ENCODE assay signal across 26 cellular contexts in genomic region chr16:14128097-14128496, GRCh38. TPM values are rescaled to one million over a fixed set of nuclear protein-coding genes. Genes with fewer than 3 reads are reported as not detected.
DNase-seq lines count a peak whose midpoint lies in the region; ATAC-seq, FAIRE-seq and TF ChIP-seq lines count a peak whose summit lies in the region.
"Had no signal": no experiment of that assay in that cellular context is flagged by ENCODE, and none has a peak within 500 bp of the region (broad histone marks: within the 10 kb centered on the region; RNA-seq: fewer than 3 reads in every experiment).

No MANE protein-coding gene starts in this region.

- no peak overlapping the region for H3K4me3 ChIP-seq in CD8-positive, alpha-beta memory T cell (ENCODE audit: low read length)
- H3K4me3 ChIP-seq in K562, result no peak overlapping the region; the same call in 1 of the 2 replicates
- no peak overlapping the region for H3K4me3 ChIP-seq in trophoblast cell (ENCODE audit: low read depth, low read length)
- H3K4me3 ChIP-seq: A549; BLaER1 treated with 17β-estradiol and CSF1 and Interleukin-3, amounts not matched to agents 10 nM and 100 nM; GM12878 had no signal

- H4K20me1 ChIP-seq in K562 (replicated peaks; ENCODE audit: control insufficient read depth, insufficient read depth, low read length), result no peaks in the 10 kb centered on the region

- H3K9me3 ChIP-seq in CD8-positive, alpha-beta memory T cell (ENCODE audit: low read length), result no peaks in the 10 kb centered on the region
- H3K9me3 ChIP-seq in K562 (replicated peaks; ENCODE audit: control insufficient read depth, insufficient read depth, low read depth, low read length), result peaks cover 3% of the 10 kb centered on the region; the same call in 1 of the 2 replicates
- no peaks in the 10 kb centered on the region for H3K9me3 ChIP-seq in trophoblast cell (ENCODE audit: insufficient read depth, low read depth, low read length)
- H3K9me3 ChIP-seq: A549 had no signal

- TF ChIP-seq EP300 in K562 (IDR thresholded peaks at IDR 0.05; ENCODE audit: low read length), result peak; percentile 83

- no peak overlapping the region for H3K23ac ChIP-seq in trophoblast cell (ENCODE audit: low read length)

- H3K79me1 ChIP-seq in trophoblast cell (ENCODE audit: low read length), result no peaks in the 10 kb centered on the region

- intact Hi-C loops in K562 (cut with micrococcal nuclease), result no loop called here

- no peaks in the 10 kb centered on the region for H3K27me3 Mint-ChIP-seq in CD8-positive, alpha-beta memory T cell
- no peaks in the 10 kb centered on the region for H3K27me3 Mint-ChIP-seq in nephron progenitor cell (ENCODE audit: low read depth, poor library complexity)
- H3K27me3 Mint-ChIP-seq: B cell; CD4-positive, alpha-beta T cell had no signal

- no peak overlapping the region for H3K4me3 Mint-ChIP-seq in CD8-positive, alpha-beta memory T cell
- no peak overlapping the region for H3K4me3 Mint-ChIP-seq in nephron progenitor cell
- H3K4me3 Mint-ChIP-seq: B cell; CD4-positive, alpha-beta T cell; CD8-positive, alpha-beta T cell had no signal

- H2BK120ac ChIP-seq in trophoblast cell (ENCODE audit: insufficient read depth, low read length, poor library complexity), result no peak overlapping the region

- no peak overlapping the region for H2BK5ac ChIP-seq in trophoblast cell (ENCODE audit: low read depth, low read length, poor library complexity)

- peak overlapping the region; percentile 49 for H3K27ac ChIP-seq in CD8-positive, alpha-beta memory T cell (ENCODE audit: low read depth, low read length)
- peak overlapping the region; percentile 89 for H3K27ac ChIP-seq in K562 (ENCODE audit: extremely low read depth, low read depth, low read length)
- no peak overlapping the region for H3K27ac ChIP-seq in trophoblast cell (ENCODE audit: low read depth, low read length)
- H3K27ac ChIP-seq: 22Rv1; A549; BLaER1 treated with 17β-estradiol and CSF1 and Interleukin-3, amounts not matched to agents 10 nM and 100 nM; C4-2B had no signal

- H3K18ac ChIP-seq in trophoblast cell (ENCODE audit: low read length), result no peak overlapping the region

- H2AFZ ChIP-seq in K562 (ENCODE audit: low read depth, low read length) (peak overlapping the region; percentile 87), trophoblast cell (ENCODE audit: insufficient read depth, low read length, poor library complexity) (no peak overlapping the region)

- H3K14ac ChIP-seq in trophoblast cell (ENCODE audit: low read length), result no peak overlapping the region

- no TSS peak for BruUV-seq in K562 (replicated peaks; lab: Mats Ljungman, UMichigan)

- peak overlapping the region; percentile 87 for H3K4me2 ChIP-seq in K562 (ENCODE audit: insufficient read depth, low read length)
- no peak overlapping the region for H3K4me2 ChIP-seq in trophoblast cell (ENCODE audit: low read length)
- H3K4me2 ChIP-seq: A549; BLaER1 treated with 17β-estradiol and CSF1 and Interleukin-3, amounts not matched to agents 10 nM and 100 nM had no signal

- no peak for TF ChIP-seq CTCF in K562 (IDR thresholded peaks at IDR 0.05 in 2 of 3, conservative IDR thresholded peaks at IDR 0.05 in 1 of 3; ENCODE audit: insufficient read depth in 2 of 3, low read depth in 1 of 3, low read length in 3 of 3)
- TF ChIP-seq CTCF in nephron progenitor cell (IDR thresholded peaks at IDR 0.05), result no peak

- H3K4me1 ChIP-seq in CD8-positive, alpha-beta memory T cell (ENCODE audit: insufficient read depth, low read length), result no peaks in the 10 kb centered on the region
- H3K4me1 ChIP-seq in K562 (replicated peaks in 1 of 2; ENCODE audit: control insufficient read depth in 2 of 2, insufficient read depth in 2 of 2, low read length in 2 of 2) (peaks cover 16 to 22% of the 10 kb centered on the region in 2 experiments), trophoblast cell (ENCODE audit: control insufficient read depth in 1 of 2, insufficient read depth in 2 of 2, low read length in 2 of 2) (peaks cover 0 to 3% of the 10 kb centered on the region in 2 experiments)

- H2AK5ac ChIP-seq in trophoblast cell (ENCODE audit: low read length), result no peak overlapping the region

- no peaks in the 10 kb centered on the region for H3K36me3 ChIP-seq in CD8-positive, alpha-beta memory T cell (ENCODE audit: insufficient read depth, low read length)
- H3K36me3 ChIP-seq in K562 (ENCODE audit: control insufficient read depth, insufficient read depth, low read length) (no peaks in the 10 kb centered on the region; the same call in 2 of the 3 replicates), trophoblast cell (ENCODE audit: control insufficient read depth in 1 of 2, insufficient read depth in 2 of 2, low read length in 2 of 2) (no peaks in the 10 kb centered on the region)

- no peaks in the 10 kb centered on the region for H3K9me1 ChIP-seq in K562 (ENCODE audit: control insufficient read depth, insufficient read depth, low read length)

- no peaks in the 10 kb centered on the region for H3K27me3 ChIP-seq in CD8-positive, alpha-beta memory T cell (ENCODE audit: insufficient read depth, low read length, poor library complexity, severe bottlenecking)
- H3K27me3 ChIP-seq in K562 (ENCODE audit: control insufficient read depth in 2 of 2, insufficient read depth in 2 of 2, low read length in 2 of 2), result no peaks in the 10 kb centered on the region
- H3K27me3 ChIP-seq in trophoblast cell (ENCODE audit: insufficient read depth, low read length), result no peaks in the 10 kb centered on the region
- H3K27me3 ChIP-seq: BLaER1 treated with 17β-estradiol and CSF1 and Interleukin-3, amounts not matched to agents 10 nM and 100 nM had no signal

- no peak; a peak in 1 of 4 replicates for TF ChIP-seq RAD21 in K562 (CRISPR knock-in tag; conservative IDR thresholded peaks at IDR 0.05 in 1 of 2, IDR thresholded peaks at IDR 0.05 in 1 of 2)

- ATAC-seq in K562, result peak; percentile 81
- no peak for ATAC-seq in HG02610 (IDR thresholded peaks at IDR 0.05; ENCODE audit: unreplicated experiment)
- ATAC-seq: A549; CD8-positive, alpha-beta T cell; GM12878 had no signal

- peaks cover 0 to 5% (median 4%) of the 10 kb centered on the region in 3 donors for H3K4me1 Mint-ChIP-seq in CD8-positive, alpha-beta memory T cell
- H3K4me1 Mint-ChIP-seq in nephron progenitor cell, result peaks cover 27% of the 10 kb centered on the region

- no peak overlapping the region for H4K8ac ChIP-seq in trophoblast cell (ENCODE audit: low read depth, low read length)

- H2BK12ac ChIP-seq in trophoblast cell (ENCODE audit: low read length), result no peak overlapping the region

- CTCF ChIA-PET in CD8-positive, alpha-beta memory T cell (lab: Charles Lee), result no interaction called here
- CTCF ChIA-PET in K562 (lab: Yijun Ruan, JAX; ENCODE audit: low intra/inter-chr PET ratio), result no interaction called here

- no peak for TF ChIP-seq POLR2A in K562 (conservative IDR thresholded peaks at IDR 0.05)

- no peak overlapping the region for H3K4ac ChIP-seq in trophoblast cell (ENCODE audit: low read depth, low read length)

- POLR2A ChIA-PET in CD8-positive, alpha-beta memory T cell (lab: Charles Lee), result no interaction called here
- POLR2A ChIA-PET in K562 (lab: Yijun Ruan, JAX), result interaction anchor here (0.5 to 1.4 kb wide), 4 partner anchors 11 to 68 kb away, joined by 3 to 6 read pairs (median 3); no protein-coding TSS in a partner anchor

- H4K12ac ChIP-seq in trophoblast cell (ENCODE audit: low read depth, low read length), result no peak overlapping the region

- 9% methylated on average over 5 of the region's 5 CpGs for WGBS in K562 (ENCODE audit: insufficient coverage, low coverage, missing lambda C conversion rate)
- WGBS in trophoblast cell (ENCODE audit: extremely low coverage, insufficient coverage, insufficient read length), result no CpG with 5 or more reads among the region's 5 CpGs

- H4K91ac ChIP-seq in trophoblast cell (ENCODE audit: low read depth, low read length), result no peak overlapping the region

- peaks cover 44% of the 10 kb centered on the region for H3K79me2 ChIP-seq in K562 (ENCODE audit: control insufficient read depth, insufficient read depth, low read length)
- H3K79me2 ChIP-seq in trophoblast cell (ENCODE audit: control insufficient read depth, insufficient read depth, low read length, poor library complexity), result no peaks in the 10 kb centered on the region

- no peak for DNase-seq in CD8-positive, alpha-beta memory T cell
- DNase-seq in OCI-M1 (lab: John Stamatoyannopoulos, UW) (peak; percentile 76), K562 (ENCODE audit: extremely low read depth in 1 of 4, low spot score in 3 of 4) (peak; percentile 12 to 59 (median 17)), nephron progenitor cell (no peak), trophoblast cell (no peak)
- DNase-seq in activated CD4-positive, alpha-beta T cell treated with anti-CD3 and anti-CD28 coated beads for 1 hour, result no peak
- DNase-seq: AML-193; CD4-positive, alpha-beta T cell; CD8-positive, alpha-beta T cell; COR-L47; DMS 273 treated with DMSO at 0.1 percent for 48 hours; DMS153; DMS53; DMS79; DND-41; EL; GDM1 had no signal

- H3K9ac ChIP-seq in K562 (ENCODE audit: insufficient read depth in 1 of 2, low read depth in 2 of 2, low read length in 2 of 2) (peak overlapping the region; percentile 53 to 62; a peak in 3 of 4 replicates), trophoblast cell (ENCODE audit: low read length) (no peak overlapping the region)
- H3K9ac ChIP-seq: BLaER1 treated with 17β-estradiol and CSF1 and Interleukin-3, amounts not matched to agents 10 nM and 100 nM had no signal

- in situ Hi-C loops in K562 (cut with MboI), result no loop called here

- no peak overlapping the region for H3K27ac Mint-ChIP-seq in CD8-positive, alpha-beta memory T cell
- H3K27ac Mint-ChIP-seq in nephron progenitor cell, result peak overlapping the region; percentile 83
- H3K27ac Mint-ChIP-seq: B cell; CD4-positive, alpha-beta T cell; CD8-positive, alpha-beta T cell had no signal

- H3K36me3 Mint-ChIP-seq in CD8-positive, alpha-beta memory T cell, result peaks cover 0 to 15% (median 7%) of the 10 kb centered on the region in 3 donors
- H3K36me3 Mint-ChIP-seq in nephron progenitor cell (ENCODE audit: low read depth), result peaks cover 40% of the 10 kb centered on the region

- H3K9me3 Mint-ChIP-seq in CD8-positive, alpha-beta memory T cell, result no peaks in the 10 kb centered on the region
- peaks cover 7% of the 10 kb centered on the region for H3K9me3 Mint-ChIP-seq in nephron progenitor cell
- H3K9me3 Mint-ChIP-seq: CD4-positive, alpha-beta T cell; CD8-positive, alpha-beta T cell had no signal

- FAIRE-seq in K562 (lab: Jason Lieb, UNC), result peak; percentile 75
- FAIRE-seq: A549, GM12878, GM12892, GM18507 had no signal

RNA-seq across cellular contexts. Expression of gene MRTFB, which starts 57.0 kb away (rescaled TPM):
- total RNA-seq in CD8-positive, alpha-beta memory T cell, result 10 to 100 TPM; 12.0 to 12.2 TPM
- 6.5 TPM for polyA plus RNA-seq in CD8-positive, alpha-beta memory T cell
- total RNA-seq in K562 (2011; cell fraction: chromatin; rRNA removed; ENCODE audit: low replicate concordance), result 24.0 and 65.8 TPM in 2 replicates
- total RNA-seq in K562 (2011; cell fraction: nucleolus; rRNA removed), result 12.0 and 13.7 TPM in 2 replicates
- total RNA-seq in K562 (2011; cell fraction: nucleoplasm; rRNA removed), result 31.4 and 57.9 TPM in 2 replicates
- total RNA-seq in K562 (2014; rRNA removed) (6.4 and 6.8 TPM in 2 replicates), K562 (2014; rRNA removed; fragmentation: Illumina TruSeq; extraction: Trizol) (7.0 and 7.6 TPM in 2 replicates), K562 (2015; rRNA removed; fragmentation: Illumina TruSeq; extraction: Trizol) (6.7 and 6.8 TPM in 2 replicates), K562 (2021) (10.7 and 12.7 TPM in 2 replicates)
- polyA plus RNA-seq in K562 (2011; rRNA removed) (6.6 and 8.1 TPM in 2 replicates), K562 (2014; fragmentation: Illumina TruSeq; extraction: Trizol) (10.2 and 10.4 TPM in 2 replicates), K562 (2014; fragmentation: Nextera tagmentation; extraction: Ambion mirVana) (1 to 10 TPM; 2.2 to 2.3 TPM), K562 (2014; rRNA removed) (5.1 and 7.9 TPM in 2 replicates)
- 5.5 and 6.9 TPM in 2 replicates for polyA plus RNA-seq in K562 (2011; cell fraction: cytosol; rRNA removed)
- 25.2 and 37.8 TPM in 2 replicates for polyA plus RNA-seq in K562 (2011; cell fraction: nucleus; rRNA removed)
- polyA plus RNA-seq in K562 (2012), result 6.7 and 11.7 TPM in 2 replicates
- 13.0 and 16.7 TPM in 2 replicates for polyA minus RNA-seq in K562 (2011; rRNA and poly(A)+ RNA removed)
- 4.1 and 5.9 TPM in 2 replicates for polyA minus RNA-seq in K562 (2011; cell fraction: cytosol; rRNA and poly(A)+ RNA removed)
- polyA minus RNA-seq in K562 (2011; cell fraction: nucleus; rRNA and poly(A)+ RNA removed), result 15.5 and 24.1 TPM in 2 replicates
- 16.1 and 17.0 TPM in 2 replicates for polyA plus RNA-seq in trophoblast cell (2013)

Comparison
In these comparisons a context has a peak if more than half of its experiments do, and no peak if none do; other contexts are left out.
1. DNase-seq: peak in OCI-M1 (single experiment) and K562 (4 of 4); none in CD8-positive, alpha-beta memory T cell (0 of 5), nephron progenitor cell (single experiment), activated CD4-positive, alpha-beta T cell treated with anti-CD3 and anti-CD28 coated beads for 1 hour (single experiment) and trophoblast cell (0 of 2).